8 cellular contexts compared by ENCODE assay signal in the genomic region with DNA sequence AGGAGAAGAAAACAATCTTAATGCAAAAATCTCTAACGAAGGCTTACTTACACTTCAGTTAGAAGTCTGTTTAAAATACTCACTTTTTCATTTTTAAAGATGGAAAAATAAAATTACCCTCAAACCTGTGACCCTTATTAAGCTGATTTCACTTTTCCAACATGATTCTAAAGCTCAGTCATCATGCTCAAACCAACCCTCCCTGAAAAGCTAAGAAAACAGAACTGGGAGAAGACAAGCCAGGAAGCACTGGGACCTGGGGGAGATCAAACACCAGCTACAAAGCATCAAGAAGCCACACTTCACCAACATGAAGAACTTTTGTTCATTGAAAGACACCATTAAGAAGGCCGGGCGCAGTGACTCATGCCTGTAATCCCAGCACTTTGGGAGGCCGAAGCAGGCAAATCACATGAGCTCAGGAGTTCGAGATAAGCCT.
DNase-seq lines count a peak whose midpoint lies in the region; ATAC-seq and TF ChIP-seq lines count a peak whose summit lies in the region.

No MANE protein-coding gene starts in this region.

- TF ChIP-seq CTCF in RWPE1 (conservative IDR thresholded peaks at IDR 0.05; ENCODE audit: low read depth): no peak

- peak overlapping the region in 1 of 2 donors; percentile 80 for H3K27ac Mint-ChIP-seq in natural killer cell treated with Interleukin-12 subunit alpha and Interleukin-12 subunit beta and Interleukin-15 and Interleukin-18, amount 100 ng/mL, for 72 hours

- no peak overlapping the region for H3K4me3 Mint-ChIP-seq in natural killer cell treated with Interleukin-12 subunit alpha and Interleukin-12 subunit beta and Interleukin-15 and Interleukin-18, amount 100 ng/mL, for 72 hours

- H3K36me3 Mint-ChIP-seq in natural killer cell treated with Interleukin-12 subunit alpha and Interleukin-12 subunit beta and Interleukin-15 and Interleukin-18, amount 100 ng/mL, for 72 hours: no peaks in the 10 kb centered on the region

- H3K4me1 Mint-ChIP-seq in natural killer cell treated with Interleukin-12 subunit alpha and Interleukin-12 subunit beta and Interleukin-15 and Interleukin-18, amount 100 ng/mL, for 72 hours (ENCODE audit: low read depth in 2 of 2): peaks cover 14 to 20% of the 10 kb centered on the region in 2 donors

- POLR2A ChIA-PET in RWPE1 (lab: Yijun Ruan, JAX; ENCODE audit: low non-redundant PET): interaction anchor here (0.6 to 0.7 kb wide), 2 partner anchors 15 to 122 kb away, joined by 3 to 4 read pairs; no protein-coding TSS in a partner anchor

- peak overlapping the region; percentile 97 for H3K27ac ChIP-seq in RWPE1

- CTCF ChIA-PET in RWPE1 (lab: Yijun Ruan, JAX): interaction anchor here (0.6 to 0.7 kb wide), 5 partner anchors 39 to 534 kb away, joined by 3 to 6 read pairs (median 3); no protein-coding TSS in a partner anchor

- no peak for ATAC-seq in natural killer cell treated with Interleukin-12 subunit alpha and Interleukin-12 subunit beta and Interleukin-15 and Interleukin-18, amount 100 ng/mL, for 72 hours

- no peaks in the 10 kb centered on the region for H3K9me3 Mint-ChIP-seq in natural killer cell treated with Interleukin-12 subunit alpha and Interleukin-12 subunit beta and Interleukin-15 and Interleukin-18, amount 100 ng/mL, for 72 hours

- DNase-seq in H4 (ENCODE audit: low spot score) (peak; percentile 78), RWPE1 (ENCODE audit: low spot score) (peak; percentile 26), glomerular visceral epithelial cell (ENCODE audit: extremely low spot score) (peak; percentile 20), smooth muscle cell of the brain vasculature (ENCODE audit: low read depth, low spot score) (peak; percentile 43), NCI-H1105 treated with DMSO at 0.1 percent for 48 hours (lab: John Stamatoyannopoulos, UW) (no peak)
- DNase-seq in natural killer cell treated with Interleukin-12 subunit alpha and Interleukin-12 subunit beta and Interleukin-15 and Interleukin-18, amount 100 ng/mL, for 72 hours (ENCODE audit: low spot score): no peak
- no peak for DNase-seq in activated CD4-positive, alpha-beta T cell treated with anti-CD3 and anti-CD28 coated beads for 4 hours
- no peak for DNase-seq in stimulated activated naive CD4-positive, alpha-beta T cell treated with Interleukin-2 at 50 U/mL for 16 hours (lab: John Stamatoyannopoulos, UW)

- H3K27me3 Mint-ChIP-seq in natural killer cell treated with Interleukin-12 subunit alpha and Interleukin-12 subunit beta and Interleukin-15 and Interleukin-18, amount 100 ng/mL, for 72 hours: no peaks in the 10 kb centered on the region

Comparison
In these comparisons a context has a peak if more than half of its experiments do, and no peak if none do; other contexts are left out.
1. DNase-seq: peak in H4 (single experiment), RWPE1 (single experiment), glomerular visceral epithelial cell (single experiment) and smooth muscle cell of the brain vasculature (single experiment); none in natural killer cell treated with Interleukin-12 subunit alpha and Interleukin-12 subunit beta and Interleukin-15 and Interleukin-18, amount 100 ng/mL, for 72 hours (single experiment), NCI-H1105 treated with DMSO at 0.1 percent for 48 hours (single experiment), activated CD4-positive, alpha-beta T cell treated with anti-CD3 and anti-CD28 coated beads for 4 hours (0 of 2) and stimulated activated naive CD4-positive, alpha-beta T cell treated with Interleukin-2 at 50 U/mL for 16 hours (single experiment).